ENCODE assay signal across 8 cellular contexts in the genomic region with DNA sequence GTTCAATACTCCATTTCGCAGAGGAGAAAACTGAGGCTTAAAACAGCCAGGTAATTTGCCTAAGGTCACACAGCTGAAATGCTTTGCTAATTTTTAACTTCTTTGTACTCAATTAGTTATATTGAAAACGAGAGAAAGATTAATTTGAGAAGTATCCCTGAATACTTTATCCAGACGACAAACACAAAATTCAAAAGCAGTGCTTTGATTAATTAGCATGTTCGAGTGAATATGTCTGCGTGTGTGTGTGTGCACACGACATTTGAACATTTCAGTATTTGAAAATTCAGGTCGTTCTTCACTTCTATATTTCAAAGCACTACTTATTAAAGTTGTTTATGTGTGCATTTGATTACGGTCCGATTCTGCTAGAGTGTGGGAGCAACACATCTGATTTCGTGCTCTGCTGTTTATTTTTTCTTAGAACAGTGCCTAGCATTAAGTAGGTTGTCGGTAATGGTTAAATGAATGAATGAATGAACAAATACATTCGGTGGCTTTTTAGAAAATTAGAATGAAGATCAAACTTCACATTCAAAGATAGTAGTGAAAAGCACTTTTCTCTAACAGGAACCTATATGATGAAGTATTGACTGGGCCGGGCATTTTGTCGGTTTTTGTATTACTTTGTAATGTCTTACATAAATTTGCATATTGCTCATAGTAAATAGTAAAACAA. TPM values are rescaled to one million over a fixed set of nuclear protein-coding genes. Genes with fewer than 3 reads are reported as not detected.
A peak's percentile ranks its signal among the peaks of the same experiment; 100 is the strongest.
DNase-seq lines count a peak whose midpoint lies in the region; ATAC-seq and TF ChIP-seq lines count a peak whose summit lies in the region.

No MANE protein-coding gene starts in this region.

- no peaks in the 10 kb centered on the region for H3K27me3 ChIP-seq in smooth muscle cell (ENCODE audit: low read depth)

- TF ChIP-seq CTCF in fibroblast of pulmonary artery (IDR thresholded peaks at IDR 0.05; ENCODE audit: low read length, missing control alignments) = no peak
- no peak for TF ChIP-seq CTCF in smooth muscle cell (IDR thresholded peaks at IDR 0.05; ENCODE audit: borderline replicate concordance, insufficient read depth, poor library complexity, severe bottlenecking)

- H3K36me3 ChIP-seq in smooth muscle cell (ENCODE audit: low read depth) = no peaks in the 10 kb centered on the region

- H3K4me1 ChIP-seq in smooth muscle cell (ENCODE audit: low read depth) = peaks cover 16% of the 10 kb centered on the region

- peak; percentile 44 for DNase-seq in DMS53 (lab: John Stamatoyannopoulos, UW)
- no peak for DNase-seq in DMS53 treated with DMSO at 0.1 percent for 48 hours (lab: John Stamatoyannopoulos, UW; ENCODE audit: unreplicated experiment)
- DNase-seq in SK-N-DZ (ENCODE audit: low spot score) = peak; percentile 11
- DNase-seq in fibroblast of pulmonary artery (ENCODE audit: low read depth) = no peak
- DNase-seq in smooth muscle cell (lab: John Stamatoyannopoulos, UW; ENCODE audit: unreplicated experiment) = no peak

- no peaks in the 10 kb centered on the region for H3K9me3 ChIP-seq in smooth muscle cell (replicated peaks; ENCODE audit: low read depth)

- H3F3A ChIP-seq in smooth muscle cell (ENCODE audit: low read depth) = peaks cover 14% of the 10 kb centered on the region

- WGBS in smooth muscle cell (ENCODE audit: low lambda C conversion rate) = 13% methylated on average over 14 of the region's 14 CpGs

- H3K79me2 ChIP-seq in smooth muscle cell (ENCODE audit: low read depth) = peaks cover 47% of the 10 kb centered on the region

- H3K4me3 ChIP-seq in fibroblast of pulmonary artery (replicated peaks; ENCODE audit: low read depth, low read length) (peak overlapping the region; percentile 70), smooth muscle cell (peak overlapping the region; percentile 74)

- peaks cover 38% of the 10 kb centered on the region for H4K20me1 ChIP-seq in smooth muscle cell (ENCODE audit: low read depth)

- peak overlapping the region; percentile 93 for H3K4me2 ChIP-seq in smooth muscle cell

- ATAC-seq in GM19463 (IDR thresholded peaks at IDR 0.05; ENCODE audit: unreplicated experiment) (no peak), HG03442 (IDR thresholded peaks at IDR 0.05; ENCODE audit: unreplicated experiment) (no peak), esophagus mucosa (no peak)

- H3K27ac ChIP-seq in smooth muscle cell (ENCODE audit: low read depth) = peak overlapping the region; percentile 82

- H3K9ac ChIP-seq in smooth muscle cell (ENCODE audit: low read depth) = peak overlapping the region; percentile 76

- peak overlapping the region; percentile 83 for H2AFZ ChIP-seq in smooth muscle cell (ENCODE audit: low read depth)

RNA-seq across cellular contexts. Expression of gene SYNCRIP, which starts 36.9 kb away (rescaled TPM):
- polyA plus RNA-seq in SK-N-DZ (2014; cell fraction: cytosol; rRNA removed) = 67.6 and 71.9 TPM in 2 replicates
- 44.0 and 52.0 TPM in 2 replicates for polyA plus RNA-seq in SK-N-DZ (2014; cell fraction: nucleus; rRNA removed)
- total RNA-seq in smooth muscle cell = 74.6 and 87.3 TPM in 2 replicates
- polyA plus RNA-seq in smooth muscle cell = 53.1 and 60.9 TPM in 2 replicates
- total RNA-seq in esophagus mucosa = 90.9 TPM

Comparison
In these comparisons a context has a peak if more than half of its experiments do, and no peak if none do; other contexts are left out.
1. DNase-seq: peak in DMS53 (single experiment) and SK-N-DZ (single experiment); none in DMS53 treated with DMSO at 0.1 percent for 48 hours (single experiment), fibroblast of pulmonary artery (single experiment) and smooth muscle cell (single experiment).